ENCODE assay signal across 9 cellular contexts in genomic region chr17:30344283-30345088, GRCh38. TPM values are rescaled to one million over a fixed set of nuclear protein-coding genes. Genes with fewer than 3 reads are reported as not detected.
DNase-seq lines count a peak whose midpoint lies in the region; ATAC-seq lines count a peak whose summit lies in the region.
"Had no signal": no experiment of that assay in that cellular context is flagged by ENCODE, and none has a peak within 500 bp of the region (broad histone marks: within the 10 kb centered on the region; RNA-seq: fewer than 3 reads in every experiment).

No MANE protein-coding gene starts in this region.

- peak; percentile 96 for DNase-seq in DMS53 (lab: John Stamatoyannopoulos, UW)
- peak; percentile 84 to 90 for DNase-seq in NOMO-1 (lab: John Stamatoyannopoulos, UW; ENCODE audit: unreplicated experiment in 2 of 2)
- peak; percentile 67 for DNase-seq in dermis blood vessel endothelial cell
- peak; percentile 49 for DNase-seq in middle frontal gyrus (ENCODE audit: extremely low spot score, low spot score)
- no peak for DNase-seq in NCI-H2171 (lab: John Stamatoyannopoulos, UW)
- DNase-seq in iPS-NIHi7 (ENCODE audit: extremely low spot score) = no peak
- DNase-seq: activated naive CD8-positive, alpha-beta T cell treated with anti-CD3 and anti-CD28 coated beads, Interleukin-2, amount 10 ng/mL, durations not matched to agents 7 days and 5 days had no signal

- ATAC-seq in GM18519 (IDR thresholded peaks at IDR 0.05; ENCODE audit: low FRiP score, unreplicated experiment) (no peak), GM19328 (IDR thresholded peaks at IDR 0.05; ENCODE audit: unreplicated experiment) (no peak)

RNA-seq across cellular contexts. Expression of gene TMIGD1, which starts 10.6 kb away (rescaled TPM):
- not detected in 2 replicates for total RNA-seq in dermis blood vessel endothelial cell
- total RNA-seq: activated naive CD8-positive, alpha-beta T cell treated with anti-CD3 and anti-CD28 coated beads, Interleukin-2, amount 10 ng/mL, durations not matched to agents 7 days and 5 days had no signal

RNA-seq across cellular contexts. Expression of gene CPD, which starts 34.2 kb away (rescaled TPM):
- 258 and 324 TPM in 2 replicates for total RNA-seq in dermis blood vessel endothelial cell

RNA-seq across cellular contexts. Expression of gene BLMH, which starts 52.7 kb away (rescaled TPM):
- total RNA-seq in dermis blood vessel endothelial cell = 67.7 and 69.2 TPM in 2 replicates

Comparison
In these comparisons a context has a peak if more than half of its experiments do, and no peak if none do; other contexts are left out.
1. DNase-seq: peak in DMS53 (single experiment), NOMO-1 (2 of 2), dermis blood vessel endothelial cell (single experiment) and middle frontal gyrus (single experiment); none in NCI-H2171 (single experiment) and iPS-NIHi7 (single experiment).